Comparison of ENCODE assay signal across 8 cellular contexts in the genomic region with DNA sequence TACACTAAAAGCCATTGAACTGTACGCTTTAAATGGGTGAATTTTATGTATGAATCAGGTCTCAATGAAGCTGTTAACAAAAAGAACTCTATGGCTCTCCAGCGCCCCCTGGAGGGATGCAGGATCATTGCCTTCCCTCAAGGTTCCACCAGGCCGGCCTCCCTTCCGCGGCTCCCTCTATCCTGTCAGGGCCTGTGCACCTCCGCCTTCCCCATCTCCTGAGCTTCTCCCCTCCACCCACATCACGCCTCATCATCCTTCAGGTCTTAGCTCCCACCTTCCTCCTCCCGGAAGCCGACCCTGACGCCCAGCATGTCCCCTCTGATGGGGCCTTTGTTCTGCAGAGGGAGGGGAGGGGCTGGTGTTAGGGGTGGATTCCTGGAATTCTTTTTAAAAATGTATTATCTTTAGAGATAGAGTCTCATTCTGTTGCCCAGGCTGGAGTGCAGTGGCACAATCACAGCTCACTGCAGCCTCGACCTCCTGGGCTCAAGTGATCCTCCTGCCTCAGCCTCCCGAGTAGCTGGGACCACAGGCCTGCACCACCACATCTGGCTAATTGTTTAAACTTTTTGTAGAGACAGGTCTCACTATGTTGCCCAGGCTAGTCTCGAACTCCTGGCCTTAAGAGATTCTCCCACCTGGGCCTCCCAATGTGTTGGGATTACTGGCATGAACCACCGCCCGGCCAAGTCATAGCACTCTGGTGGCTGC. TPM values are rescaled to one million over a fixed set of nuclear protein-coding genes. Genes with fewer than 3 reads are reported as not detected.
DNase-seq lines count a peak whose midpoint lies in the region; ATAC-seq and TF ChIP-seq lines count a peak whose summit lies in the region.

No MANE protein-coding gene starts in this region.

- H3K27ac ChIP-seq in DOHH2 (ENCODE audit: low read depth, low read length) (peak overlapping the region; percentile 98), cardiac muscle cell (no peak overlapping the region), uterus (no peak overlapping the region)

- H3K4me3 ChIP-seq in DOHH2 (ENCODE audit: low read length) = peak overlapping the region; percentile 61
- H3K4me3 ChIP-seq in cardiac muscle cell = no peak overlapping the region
- no peak overlapping the region for H3K4me3 ChIP-seq in uterus

- H3F3A ChIP-seq in DOHH2 (ENCODE audit: control insufficient read depth, insufficient read depth) = peaks cover 23% of the 10 kb centered on the region

- peak; percentile 93 for TF ChIP-seq CTCF in DOHH2 (IDR thresholded peaks at IDR 0.05; ENCODE audit: low read depth, low read length, poor library complexity, severe bottlenecking)
- TF ChIP-seq CTCF in cardiac muscle cell (IDR thresholded peaks at IDR 0.05; ENCODE audit: low read depth, low read length) = peak; percentile 93
- peak; percentile 89 for TF ChIP-seq CTCF in progenitor cell of endocrine pancreas (IDR thresholded peaks at IDR 0.05; ENCODE audit: unreplicated experiment)
- peak; percentile 58 to 79 (median 66) for TF ChIP-seq CTCF in uterus (IDR thresholded peaks at IDR 0.05)

- no peaks in the 10 kb centered on the region for H3K4me1 Mint-ChIP-seq in progenitor cell of endocrine pancreas (ENCODE audit: low read depth)

- peak overlapping the region; percentile 88 for H3K4me2 ChIP-seq in DOHH2 (ENCODE audit: low read length)

- H3K27me3 ChIP-seq in DOHH2 (ENCODE audit: control insufficient read depth, low read length) (no peaks in the 10 kb centered on the region), cardiac muscle cell (no peaks in the 10 kb centered on the region), uterus (no peaks in the 10 kb centered on the region)

- ATAC-seq in SK-N-SH treated with all-trans-retinoic acid at 6 μM for 48 hours (peak; percentile 96), GM18907 (IDR thresholded peaks at IDR 0.05; ENCODE audit: unreplicated experiment) (no peak)

- peaks cover 38% of the 10 kb centered on the region for H3K27me3 Mint-ChIP-seq in progenitor cell of endocrine pancreas

- H3K4me1 ChIP-seq in DOHH2 (ENCODE audit: control insufficient read depth, low read length) = peaks cover 66% of the 10 kb centered on the region
- no peaks in the 10 kb centered on the region for H3K4me1 ChIP-seq in cardiac muscle cell (ENCODE audit: low read depth)
- no peaks in the 10 kb centered on the region for H3K4me1 ChIP-seq in uterus

- no peaks in the 10 kb centered on the region for H3K9me2 ChIP-seq in DOHH2 (replicated peaks; ENCODE audit: control insufficient read depth, low read length)

- H4K20me1 ChIP-seq in DOHH2 (ENCODE audit: control insufficient read depth, insufficient read depth, low read depth, low read length) = no peaks in the 10 kb centered on the region

- no peak for TF ChIP-seq POLR2A in uterus (IDR thresholded peaks at IDR 0.05)

- DNase-seq in LHCN-M2 (ENCODE audit: low read depth) = peak; percentile 54
- peak; percentile 79 for DNase-seq in activated naive CD4-positive, alpha-beta T cell treated with anti-CD3 and anti-CD28 coated beads, Interleukin-2, amount 50 U/mL, for 16 hours
- DNase-seq in cardiac muscle cell (ENCODE audit: low read depth in 1 of 2, low spot score in 1 of 2) = peak; percentile 77 to 79
- peak; percentile 64 for DNase-seq in progenitor cell of endocrine pancreas (ENCODE audit: low spot score, unreplicated experiment)
- DNase-seq in uterus = peak; percentile 58

- H3K79me2 ChIP-seq in DOHH2 (ENCODE audit: control insufficient read depth, low read length) = no peaks in the 10 kb centered on the region

- H3K4me3 Mint-ChIP-seq in progenitor cell of endocrine pancreas (ENCODE audit: low read depth) = no peak overlapping the region

- intact Hi-C loops in uterus (cut with DNase I; ENCODE audit: low total_unique reads) = no loop called here

- H3K27ac Mint-ChIP-seq in progenitor cell of endocrine pancreas = no peak overlapping the region

- H3K36me3 ChIP-seq in DOHH2 (ENCODE audit: control insufficient read depth, low read length) = no peaks in the 10 kb centered on the region; the same call in 1 of the 2 replicates
- no peaks in the 10 kb centered on the region for H3K36me3 ChIP-seq in cardiac muscle cell
- H3K36me3 ChIP-seq in uterus = no peaks in the 10 kb centered on the region

- H3K36me3 Mint-ChIP-seq in progenitor cell of endocrine pancreas (ENCODE audit: insufficient read depth) = no peaks in the 10 kb centered on the region

- no peaks in the 10 kb centered on the region for H3K9me3 Mint-ChIP-seq in progenitor cell of endocrine pancreas (ENCODE audit: low read depth)

- H3K9me3 ChIP-seq in DOHH2 (ENCODE audit: control insufficient read depth, insufficient read depth, low read length) (no peaks in the 10 kb centered on the region), cardiac muscle cell (ENCODE audit: low read depth) (no peaks in the 10 kb centered on the region), uterus (no peaks in the 10 kb centered on the region)

TF ChIP-seq in SK-N-SH treated with all-trans-retinoic acid at 6 μM for 48 hours, 23 proteins besides CTCF, POLR2A, EP300 and RAD21:
- no peak for TF ChIP-seq ZC3H10 (CRISPR knock-in tag; IDR thresholded peaks at IDR 0.05)
- TF ChIP-seq TOX (CRISPR knock-in tag; IDR thresholded peaks at IDR 0.05; ENCODE audit: borderline replicate concordance) = no peak
- no peak for TF ChIP-seq RARB (CRISPR knock-in tag; IDR thresholded peaks at IDR 0.05)
- no peak for TF ChIP-seq TCF4 (CRISPR knock-in tag; IDR thresholded peaks at IDR 0.05; ENCODE audit: borderline replicate concordance)
- TF ChIP-seq, protein P1, sequence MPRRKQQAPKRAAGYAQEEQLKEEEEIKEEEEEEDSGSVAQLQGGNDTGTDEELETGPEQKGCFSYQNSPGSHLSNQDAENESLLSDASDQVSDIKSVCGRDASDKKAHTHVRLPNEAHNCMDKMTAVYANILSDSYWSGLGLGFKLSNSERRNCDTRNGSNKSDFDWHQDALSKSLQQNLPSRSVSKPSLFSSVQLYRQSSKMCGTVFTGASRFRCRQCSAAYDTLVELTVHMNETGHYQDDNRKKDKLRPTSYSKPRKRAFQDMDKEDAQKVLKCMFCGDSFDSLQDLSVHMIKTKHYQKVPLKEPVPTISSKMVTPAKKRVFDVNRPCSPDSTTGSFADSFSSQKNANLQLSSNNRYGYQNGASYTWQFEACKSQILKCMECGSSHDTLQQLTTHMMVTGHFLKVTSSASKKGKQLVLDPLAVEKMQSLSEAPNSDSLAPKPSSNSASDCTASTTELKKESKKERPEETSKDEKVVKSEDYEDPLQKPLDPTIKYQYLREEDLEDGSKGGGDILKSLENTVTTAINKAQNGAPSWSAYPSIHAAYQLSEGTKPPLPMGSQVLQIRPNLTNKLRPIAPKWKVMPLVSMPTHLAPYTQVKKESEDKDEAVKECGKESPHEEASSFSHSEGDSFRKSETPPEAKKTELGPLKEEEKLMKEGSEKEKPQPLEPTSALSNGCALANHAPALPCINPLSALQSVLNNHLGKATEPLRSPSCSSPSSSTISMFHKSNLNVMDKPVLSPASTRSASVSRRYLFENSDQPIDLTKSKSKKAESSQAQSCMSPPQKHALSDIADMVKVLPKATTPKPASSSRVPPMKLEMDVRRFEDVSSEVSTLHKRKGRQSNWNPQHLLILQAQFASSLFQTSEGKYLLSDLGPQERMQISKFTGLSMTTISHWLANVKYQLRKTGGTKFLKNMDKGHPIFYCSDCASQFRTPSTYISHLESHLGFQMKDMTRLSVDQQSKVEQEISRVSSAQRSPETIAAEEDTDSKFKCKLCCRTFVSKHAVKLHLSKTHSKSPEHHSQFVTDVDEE (CRISPR knock-in tag; IDR thresholded peaks at IDR 0.05) = no peak
- TF ChIP-seq PPARA (CRISPR knock-in tag; IDR thresholded peaks at IDR 0.05; ENCODE audit: borderline replicate concordance) = no peak
- TF ChIP-seq BACH2 (CRISPR knock-in tag; IDR thresholded peaks at IDR 0.05; ENCODE audit: borderline replicate concordance) = no peak
- no peak for TF ChIP-seq ZFP30 (CRISPR knock-in tag; IDR thresholded peaks at IDR 0.05)
- TF ChIP-seq, protein P2, sequence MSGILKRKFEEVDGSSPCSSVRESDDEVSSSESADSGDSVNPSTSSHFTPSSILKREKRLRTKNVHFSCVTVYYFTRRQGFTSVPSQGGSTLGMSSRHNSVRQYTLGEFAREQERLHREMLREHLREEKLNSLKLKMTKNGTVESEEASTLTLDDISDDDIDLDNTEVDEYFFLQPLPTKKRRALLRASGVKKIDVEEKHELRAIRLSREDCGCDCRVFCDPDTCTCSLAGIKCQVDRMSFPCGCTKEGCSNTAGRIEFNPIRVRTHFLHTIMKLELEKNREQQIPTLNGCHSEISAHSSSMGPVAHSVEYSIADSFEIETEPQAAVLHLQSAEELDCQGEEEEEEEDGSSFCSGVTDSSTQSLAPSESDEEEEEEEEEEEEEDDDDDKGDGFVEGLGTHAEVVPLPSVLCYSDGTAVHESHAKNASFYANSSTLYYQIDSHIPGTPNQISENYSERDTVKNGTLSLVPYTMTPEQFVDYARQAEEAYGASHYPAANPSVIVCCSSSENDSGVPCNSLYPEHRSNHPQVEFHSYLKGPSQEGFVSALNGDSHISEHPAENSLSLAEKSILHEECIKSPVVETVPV (CRISPR knock-in tag; IDR thresholded peaks at IDR 0.05) = no peak

RNA-seq across cellular contexts. Expression of a gene that starts 27.7 kb away (rescaled TPM):
- 6.7 and 7.4 TPM in 2 replicates for total RNA-seq in LHCN-M2 (2014; rRNA removed)
- polyA plus RNA-seq in LHCN-M2 (2012) = 14.0 TPM
- 83.7 and 108 TPM in 2 replicates for total RNA-seq in cardiac muscle cell
- polyA plus RNA-seq in cardiac muscle cell = 82.8 and 114 TPM in 2 replicates
- 25.5 and 30.8 TPM in 2 replicates for total RNA-seq in progenitor cell of endocrine pancreas
- total RNA-seq in uterus = 100 to 1,000 TPM in 1 of 4 donors, 10 to 100 TPM in 3; 28.9 to 133 (median 75.0) TPM

RNA-seq across cellular contexts. Expression of a gene that starts 42.6 kb away (rescaled TPM):
- total RNA-seq in LHCN-M2 (2014; rRNA removed) (15.7 and 19.4 TPM in 2 replicates), cardiac muscle cell (29.1 and 33.7 TPM in 2 replicates), progenitor cell of endocrine pancreas (37.7 and 42.1 TPM in 2 replicates), uterus (10 to 100 TPM; 11.5 to 17.3 (median 15.8) TPM)
- polyA plus RNA-seq in LHCN-M2 (2012) = 8.0 TPM
- polyA plus RNA-seq in cardiac muscle cell = 16.1 and 18.2 TPM in 2 replicates

RNA-seq across cellular contexts. Expression of a gene that starts 59.7 kb away (rescaled TPM):
- total RNA-seq in LHCN-M2 (2014; rRNA removed) (not detected in 2 replicates), cardiac muscle cell (0.18 TPM in 1 of 2 replicates, not detected in the other), progenitor cell of endocrine pancreas (not detected in 2 replicates), uterus (under 1 TPM in 3 of 4 donors, not detected in 1; 0.29 to 0.69 (median 0.64) TPM)
- polyA plus RNA-seq in LHCN-M2 (2012) = 0.02 TPM
- not detected in 2 replicates for polyA plus RNA-seq in cardiac muscle cell
